In genomic region chr2:95269745-95270144, GRCh38 we compare ENCODE assay signal across 8 cellular contexts. TPM values are rescaled to one million over a fixed set of nuclear protein-coding genes. Genes with fewer than 3 reads are reported as not detected.
"Had no signal": no experiment of that assay in that cellular context is flagged by ENCODE, and none has a peak within 500 bp of the region (broad histone marks: within the 10 kb centered on the region; RNA-seq: fewer than 3 reads in every experiment).

No MANE protein-coding gene starts in this region.

RNA-seq across cellular contexts. Expression of gene PROM2, which starts 4.5 kb away (rescaled TPM):
- total RNA-seq: ascending aorta had no signal

RNA-seq across cellular contexts. Expression of gene KCNIP3, which starts 27.4 kb away (rescaled TPM):
- total RNA-seq: activated B cell treated with CpG ODN at 0.5 μM for 24 hours; activated CD4-positive, alpha-beta memory T cell treated with anti-CD3 and anti-CD28 coated beads for 36 hours; activated CD4-positive, alpha-beta T cell treated with anti-CD3 and anti-CD28 coated beads, Interleukin-2, amount 10 ng/mL, durations not matched to agents 24 days and 14 days; activated CD8-positive, alpha-beta memory T cell treated with anti-CD3 and anti-CD28 coated beads for 36 hours; activated CD8-positive, alpha-beta T cell treated with anti-CD3 and anti-CD28 coated beads for 36 hours; activated naive CD4-positive, alpha-beta T cell treated with anti-CD3 and anti-CD28 coated beads for 36 hours; activated naive CD8-positive, alpha-beta T cell treated with anti-CD3 and anti-CD28 coated beads, Interleukin-2, amount 10 ng/mL, durations not matched to agents 7 days and 5 days had no signal
